Comparison of ENCODE assay signal across 8 cellular contexts in the genomic region with DNA sequence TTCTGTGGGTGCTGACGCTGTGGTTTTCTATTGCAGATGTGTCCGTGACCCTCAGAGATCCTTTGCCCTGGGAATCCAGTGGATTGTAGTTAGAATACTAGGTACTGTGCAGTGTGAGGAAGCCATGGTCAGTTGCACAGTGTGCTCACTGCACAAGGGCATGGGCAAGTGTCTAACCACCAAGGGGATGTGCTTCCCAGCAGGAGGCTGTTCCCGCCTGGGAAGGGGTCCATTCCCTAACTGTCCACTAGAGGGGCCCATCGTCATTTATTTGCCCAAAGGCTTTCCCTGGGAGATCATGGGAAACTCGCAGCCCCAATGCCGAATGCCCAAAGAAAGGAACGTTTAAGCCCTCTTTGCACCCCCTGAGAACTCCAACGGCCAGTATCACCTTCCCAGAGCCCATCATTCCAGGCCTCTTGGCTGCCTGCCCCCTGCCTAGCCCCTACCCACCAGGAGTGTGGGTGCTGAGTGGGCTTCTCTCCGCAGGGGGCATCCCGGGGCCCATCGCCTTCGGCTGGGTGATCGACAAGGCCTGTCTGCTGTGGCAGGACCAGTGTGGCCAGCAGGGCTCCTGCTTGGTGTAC.
DNase-seq lines count a peak whose midpoint lies in the region; ATAC-seq and TF ChIP-seq lines count a peak whose summit lies in the region.

No MANE protein-coding gene starts in this region.

- TF ChIP-seq CTCF in choroid plexus epithelial cell (conservative IDR thresholded peaks at IDR 0.05; ENCODE audit: low read depth, low read length) = peak; percentile 91

- no peak overlapping the region for H3K4me3 ChIP-seq in choroid plexus epithelial cell (ENCODE audit: low read depth, low read length)

- ATAC-seq in HG02973 (IDR thresholded peaks at IDR 0.05; ENCODE audit: unreplicated experiment) = no peak

- DNase-seq in activated CD8-positive, alpha-beta memory T cell treated with anti-CD3 and anti-CD28 coated beads, Interleukin-2, amount 50 U/mL, for 4 hours = peak; percentile 54
- no peak for DNase-seq in activated CD8-positive, alpha-beta memory T cell treated with anti-CD3 and anti-CD28 coated beads for 24 hours
- DNase-seq in NCI-H1417 (lab: John Stamatoyannopoulos, UW) (peak; percentile 72 to 89 (median 78)), T follicular helper cell (ENCODE audit: low read depth) (peak; percentile 28), choroid plexus epithelial cell (ENCODE audit: low read depth) (peak; percentile 78), kidney tubule cell (ENCODE audit: low spot score) (peak; percentile 71)
- DNase-seq in stimulated activated CD8-positive, alpha-beta memory T cell treated with anti-CD3 and anti-CD28 coated beads, Interleukin-4, amount 100 ng/mL, for 48 hours = peak; percentile 49
